ENCODE assay signal across 11 cellular contexts in the genomic region with DNA sequence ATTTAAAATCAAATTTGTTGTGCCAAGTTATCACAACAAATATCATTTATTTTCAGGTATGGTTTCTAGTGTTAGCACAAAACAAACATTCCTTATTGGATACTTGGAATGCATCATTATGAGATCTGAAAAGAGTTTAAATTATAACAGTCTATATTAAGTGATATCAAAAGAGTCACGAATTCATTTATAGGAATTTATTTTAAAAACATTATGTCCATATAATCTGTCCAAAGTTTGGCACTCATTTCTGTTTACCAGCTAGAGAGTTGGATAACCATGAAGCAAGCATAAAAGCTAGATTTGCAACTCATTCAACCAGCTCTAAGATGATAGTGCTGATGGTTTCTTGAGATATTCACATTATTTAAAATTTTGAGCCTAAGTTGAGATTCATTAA.
"Had no signal": no experiment of that assay in that cellular context is flagged by ENCODE, and none has a peak within 500 bp of the region (broad histone marks: within the 10 kb centered on the region; RNA-seq: fewer than 3 reads in every experiment).

No MANE protein-coding gene starts in this region.

- DNase-seq: GM23248, GOT3, H7, H9, HCEC 1CT, HFFc6 had no signal

- H3K27ac ChIP-seq: GM23248 had no signal

- H3K9ac ChIP-seq: GM23248 had no signal

- H3K9me3 ChIP-seq: HAP-1 had no signal

- H3K4me3 ChIP-seq: GM23248, GM23338, HAP-1 had no signal

- H2AFZ ChIP-seq: GM23248, GM23338 had no signal

- ATAC-seq: GM23338, HCT116 had no signal

- H3K4me1 ChIP-seq: HAP-1 had no signal

- H3K4me2 ChIP-seq: GM23338 had no signal

- H3K36me3 ChIP-seq: HAP-1 had no signal

- FAIRE-seq: H1, H54 had no signal
